8 cellular contexts compared by ENCODE assay signal in genomic region chr1:155277070-155277895, GRCh38. TPM values are rescaled to one million over a fixed set of nuclear protein-coding genes. Genes with fewer than 3 reads are reported as not detected.
DNase-seq lines count a peak whose midpoint lies in the region; ATAC-seq and TF ChIP-seq lines count a peak whose summit lies in the region.

Gene HCN3, plus strand, starts transcription at chr1:155277463. Its CDS starts 128 bp downstream, at chr1:155277591.

- CTCF ChIA-PET in activated B cell treated with CpG ODN at 0.5 μM for 24 hours (lab: Charles Lee), result interaction anchor here (1.0 to 1.4 kb wide), 4 partner anchors 27 to 84 kb away, joined by 3 to 6 read pairs (median 4); no protein-coding TSS in a partner anchor

- no peak within 1 kb of the TSS for H3K27ac Mint-ChIP-seq in activated B cell treated with CpG ODN at 0.5 μM for 24 hours

- H3K4me1 Mint-ChIP-seq in activated B cell treated with CpG ODN at 0.5 μM for 24 hours, result peaks cover 36% of the 10 kb centered on the region

- TF ChIP-seq CTCF in activated B cell treated with CpG ODN at 0.5 μM for 24 hours (IDR thresholded peaks at IDR 0.05), result no peak

- H3K4me3 Mint-ChIP-seq in activated B cell treated with CpG ODN at 0.5 μM for 24 hours, result peak within 1 kb of the TSS; percentile 79

- POLR2A ChIA-PET in activated B cell treated with CpG ODN at 0.5 μM for 24 hours (lab: Charles Lee), result interaction anchor here (0.5 to 1.9 kb wide), 6 partner anchors 15 to 50 kb away, joined by 3 to 7 read pairs (median 4); partner anchors contain the start of genes FDPS, RUSC1 and SCAMP3

- no peaks in the 10 kb centered on the region for H3K9me3 Mint-ChIP-seq in activated B cell treated with CpG ODN at 0.5 μM for 24 hours

- ATAC-seq in GM19023 (IDR thresholded peaks at IDR 0.05; ENCODE audit: unreplicated experiment) (peak; percentile 64), HG03280 (IDR thresholded peaks at IDR 0.05; ENCODE audit: unreplicated experiment) (peak; percentile 60), activated B cell treated with CpG ODN at 0.5 μM for 24 hours (ENCODE audit: low read depth) (peak; percentile 72)

- DNase-seq in AG08395 (ENCODE audit: low spot score), result peak; percentile 99
- DNase-seq in NCI-H345 (lab: John Stamatoyannopoulos, UW), result peak; percentile 100
- peak; percentile 93 for DNase-seq in activated B cell treated with CpG ODN at 0.5 μM for 24 hours
- DNase-seq in central memory CD4-positive, alpha-beta T cell, result peak; percentile 81
- DNase-seq in iris pigment epithelial cell (ENCODE audit: low read depth), result peak; percentile 92
- DNase-seq in stimulated activated CD4-positive, alpha-beta T cell treated with anti-CD3 and anti-CD28 coated beads, Interleukin-12 subunit alpha, Interleukin-12 subunit beta, amount 100 ng/mL, for 24 hours (ENCODE audit: low read depth in 2 of 2), result peak; percentile 91 to 98

- intact Hi-C loops in activated B cell treated with CpG ODN at 0.5 μM for 24 hours (cut with micrococcal nuclease), result loop anchor here (1.0 to 10.0 kb wide), 6 partner anchors 15 to 288 kb away; partner anchors contain the start of genes ASH1L, FDPS and SCAMP3

- H3K36me3 Mint-ChIP-seq in activated B cell treated with CpG ODN at 0.5 μM for 24 hours (ENCODE audit: low read depth), result peaks cover 6% of the 10 kb centered on the region

- no peaks in the 10 kb centered on the region for H3K27me3 Mint-ChIP-seq in activated B cell treated with CpG ODN at 0.5 μM for 24 hours

RNA-seq across cellular contexts. Expression of gene HCN3, which starts in this region (rescaled TPM):
- 2.7 TPM in 2 replicates for total RNA-seq in activated B cell treated with CpG ODN at 0.5 μM for 24 hours

Comparison
In these comparisons a context has a peak if more than half of its experiments do, and no peak if none do; other contexts are left out.
1. Peak in every context shown above with its lines: DNase-seq and ATAC-seq.